8 cellular contexts compared by ENCODE assay signal in the genomic region with DNA sequence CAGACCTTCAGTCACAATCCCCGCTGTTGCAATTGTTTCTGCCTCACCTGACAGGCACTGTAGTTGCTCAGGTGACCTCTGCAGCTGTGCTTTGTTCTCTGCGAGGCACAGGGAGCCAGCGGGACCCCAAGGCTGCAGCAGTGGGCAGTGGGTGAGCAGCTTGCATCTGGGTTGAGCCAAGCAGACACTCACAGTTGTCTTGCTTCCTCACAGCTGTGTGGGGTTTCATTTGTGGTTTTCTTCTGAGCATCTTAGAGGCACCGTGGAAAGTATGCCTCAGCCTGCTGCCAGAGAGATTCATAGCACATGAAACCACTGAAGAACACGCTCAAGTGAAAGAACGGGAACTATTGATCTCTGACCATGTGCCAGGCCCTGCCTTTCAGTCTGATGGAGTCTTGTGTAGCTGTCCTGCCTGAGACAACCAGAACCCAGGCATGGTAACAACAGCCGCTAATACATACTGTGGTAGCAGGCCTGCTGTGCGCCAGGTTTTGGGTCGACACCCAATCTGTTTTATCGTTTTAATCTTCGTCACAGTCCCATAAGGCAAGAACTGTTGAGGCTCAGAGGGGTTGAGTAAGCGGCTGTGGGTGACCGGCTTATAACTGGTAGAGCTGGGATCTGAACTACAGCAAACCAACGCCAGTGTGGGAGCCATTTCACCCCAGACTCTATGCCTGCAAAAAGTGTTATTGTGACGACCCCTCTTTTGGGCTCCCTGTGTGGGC. TPM values are rescaled to one million over a fixed set of nuclear protein-coding genes. Genes with fewer than 3 reads are reported as not detected.
DNase-seq lines count a peak whose midpoint lies in the region; ATAC-seq and TF ChIP-seq lines count a peak whose summit lies in the region.

No MANE protein-coding gene starts in this region.

- no peaks in the 10 kb centered on the region for H3K27me3 ChIP-seq in right lobe of liver

- WGBS in right lobe of liver (ENCODE audit: insufficient coverage, low coverage, low lambda C conversion rate, missing lambda C conversion rate), result 35% methylated on average over 10 of the region's 15 CpGs

- peaks cover 0 to 3% (median 0%) of the 10 kb centered on the region in 4 donors for H3K4me1 ChIP-seq in right lobe of liver

- peak; percentile 96 for ATAC-seq in HG02870 (IDR thresholded peaks at IDR 0.05; ENCODE audit: unreplicated experiment)
- ATAC-seq in right lobe of liver, result peak; percentile 9 to 49 (median 44)

- TF ChIP-seq POLR2A in right lobe of liver (IDR thresholded peaks at IDR 0.05), result no peak

- intact Hi-C loops in right lobe of liver (cut with DNase I), result no loop called here

- peak overlapping the region; percentile 44 to 55 (median 53) for H3K27ac ChIP-seq in right lobe of liver

- peak; percentile 79 for DNase-seq in GM13976 (ENCODE audit: low spot score)
- DNase-seq in SKM-1 (lab: John Stamatoyannopoulos, UW; ENCODE audit: unreplicated experiment), result peak; percentile 68
- peak; percentile 60 for DNase-seq in activated naive CD8-positive, alpha-beta T cell treated with anti-CD3 and anti-CD28 coated beads, Interleukin-2, amount 50 U/mL, for 16 hours (ENCODE audit: low read depth, low spot score)
- no peak for DNase-seq in right lobe of liver
- peak; percentile 61 for DNase-seq in stimulated activated CD8-positive, alpha-beta memory T cell treated with anti-CD3 and anti-CD28 coated beads, Interleukin-12 subunit alpha, Interleukin-12 subunit beta, amount 100 ng/mL, for 24 hours (ENCODE audit: extremely low read depth)
- no peak for DNase-seq in NCI-H526 (lab: John Stamatoyannopoulos, UW)
- DNase-seq in COR-L47 (lab: John Stamatoyannopoulos, UW), result no peak

- in situ Hi-C loops in GM13976 (cut with MboI; ENCODE audit: low sequenced_read_pairs, unreplicated experiment), result no loop called here

- TF ChIP-seq CTCF in GM13976 (IDR thresholded peaks at IDR 0.05; ENCODE audit: borderline replicate concordance, control extremely low read depth, extremely low read depth, insufficient read depth, missing control alignments) (no peak), right lobe of liver (IDR thresholded peaks at IDR 0.05) (no peak)

- no peaks in the 10 kb centered on the region for H3K9me3 ChIP-seq in right lobe of liver

- peak overlapping the region in 2 of 3 donors; percentile 2 to 40 for H3K4me3 ChIP-seq in right lobe of liver

- H3K36me3 ChIP-seq in right lobe of liver, result no peaks in the 10 kb centered on the region

RNA-seq across cellular contexts. Expression of a gene that starts 33.4 kb away (rescaled TPM):
- under 1 TPM in 1 of 6 experiments, not detected in 5; 0.06 TPM for total RNA-seq in right lobe of liver

RNA-seq across cellular contexts. Expression of a gene that starts 58.5 kb away (rescaled TPM):
- 10 to 100 TPM; 31.0 to 41.1 (median 34.2) TPM for total RNA-seq in right lobe of liver

Comparison
In these comparisons a context has a peak if more than half of its experiments do, and no peak if none do; other contexts are left out.
1. DNase-seq: peak in GM13976 (single experiment), SKM-1 (single experiment), activated naive CD8-positive, alpha-beta T cell treated with anti-CD3 and anti-CD28 coated beads, Interleukin-2, amount 50 U/mL, for 16 hours (single experiment) and stimulated activated CD8-positive, alpha-beta memory T cell treated with anti-CD3 and anti-CD28 coated beads, Interleukin-12 subunit alpha, Interleukin-12 subunit beta, amount 100 ng/mL, for 24 hours (single experiment); none in right lobe of liver (0 of 3), NCI-H526 (0 of 2) and COR-L47 (single experiment).